ENCODE assay signal across 15 cellular contexts in genomic region chr3:15356186-15356585, GRCh38. TPM values are rescaled to one million over a fixed set of nuclear protein-coding genes. Genes with fewer than 3 reads are reported as not detected.
DNase-seq lines count a peak whose midpoint lies in the region; ATAC-seq, FAIRE-seq and TF ChIP-seq lines count a peak whose summit lies in the region.
"Had no signal": no experiment of that assay in that cellular context is flagged by ENCODE, and none has a peak within 500 bp of the region (broad histone marks: within the 10 kb centered on the region; RNA-seq: fewer than 3 reads in every experiment).

No MANE protein-coding gene starts in this region.

- no peak overlapping the region for H3K4me2 ChIP-seq in IMR-90 (ENCODE audit: low read depth, low read length)

- H2AK5ac ChIP-seq in IMR-90 (ENCODE audit: low read depth, low read length), result no peak overlapping the region

- no peak for ATAC-seq in IMR-90 (ENCODE audit: low read depth)
- ATAC-seq in central memory CD8-positive, alpha-beta T cell (replicated peaks; ENCODE audit: extremely low read depth, poor library complexity, severe bottlenecking), result no peak
- ATAC-seq in HG03439 (IDR thresholded peaks at IDR 0.05; ENCODE audit: unreplicated experiment), result no peak
- ATAC-seq: HepG2, left lobe of liver, Panc1 had no signal

- no peak overlapping the region for H3K27ac ChIP-seq in CD8-positive, alpha-beta memory T cell (ENCODE audit: low read depth, low read length)
- H3K27ac ChIP-seq in IMR-90 (ENCODE audit: insufficient read depth, low read length), result no peak overlapping the region

- H3K4me3 ChIP-seq in CD8-positive, alpha-beta memory T cell (ENCODE audit: low read length), result peak overlapping the region; percentile 37
- no peak overlapping the region for H3K4me3 ChIP-seq in IMR-90 (ENCODE audit: insufficient read depth, low read depth, low read length)
- H3K4me3 ChIP-seq: HAP-1 had no signal

- no peak for TF ChIP-seq CTCF in IMR-90 (conservative IDR thresholded peaks at IDR 0.05; ENCODE audit: low read depth, low read length)
- no peak for TF ChIP-seq CTCF in nephron progenitor cell (IDR thresholded peaks at IDR 0.05)

- no peak overlapping the region for H4K5ac ChIP-seq in IMR-90 (ENCODE audit: low read depth, low read length)

- H3K4me1 ChIP-seq in CD8-positive, alpha-beta memory T cell (ENCODE audit: insufficient read depth, low read length), result peaks cover 37% of the 10 kb centered on the region
- H3K4me1 ChIP-seq in IMR-90 (ENCODE audit: control insufficient read depth, insufficient read depth, low read length), result no peaks in the 10 kb centered on the region

- H4K91ac ChIP-seq in IMR-90 (ENCODE audit: insufficient read depth, low read depth, low read length), result no peak overlapping the region

- H3K14ac ChIP-seq in IMR-90 (replicated peaks; ENCODE audit: low read depth, low read length), result no peak overlapping the region

- H3K4ac ChIP-seq in IMR-90 (ENCODE audit: low read depth, low read length), result no peak overlapping the region

- no peak overlapping the region for H3K56ac ChIP-seq in IMR-90 (ENCODE audit: extremely low read depth, insufficient read depth, low read length)

- H3K36me3 Mint-ChIP-seq in CD8-positive, alpha-beta memory T cell, result peaks cover 0 to 4% (median 0%) of the 10 kb centered on the region in 3 donors
- no peaks in the 10 kb centered on the region for H3K36me3 Mint-ChIP-seq in central memory CD8-positive, alpha-beta T cell (ENCODE audit: insufficient read depth)
- no peaks in the 10 kb centered on the region for H3K36me3 Mint-ChIP-seq in nephron progenitor cell (ENCODE audit: low read depth)

- no peak for DNase-seq in CD8-positive, alpha-beta memory T cell
- peak; percentile 31 for DNase-seq in IMR-90
- no peak for DNase-seq in central memory CD8-positive, alpha-beta T cell (ENCODE audit: low spot score in 2 of 2)
- DNase-seq in nephron progenitor cell, result no peak
- DNase-seq in NCI-H510A treated with DMSO at 0.1 percent for 48 hours (lab: John Stamatoyannopoulos, UW), result no peak
- no peak for DNase-seq in HTR-8/SVneo (ENCODE audit: insufficient read length, low spot score)
- DNase-seq: NCI-H2029; stimulated activated CD4-positive, alpha-beta T cell treated with anti-CD3 and anti-CD28 coated beads, Interleukin-4, amount 100 ng/mL, for 24 hours had no signal

- 83% methylated on average over 2 of the region's 2 CpGs; no CpG with 5 or more reads in 1 of the 2 experiments for WGBS in IMR-90 (ENCODE audit: extremely low coverage in 2 of 2, insufficient read length in 1 of 2), 2 experiments

- H3K9me1 ChIP-seq in IMR-90 (ENCODE audit: insufficient read depth, low read length), result no peaks in the 10 kb centered on the region

- no peaks in the 10 kb centered on the region for H3K9me3 Mint-ChIP-seq in CD8-positive, alpha-beta memory T cell
- H3K9me3 Mint-ChIP-seq in central memory CD8-positive, alpha-beta T cell, result no peaks in the 10 kb centered on the region
- H3K9me3 Mint-ChIP-seq in nephron progenitor cell, result peaks cover 5% of the 10 kb centered on the region

- H4K20me1 ChIP-seq in IMR-90 (ENCODE audit: insufficient read depth, low read length), result no peaks in the 10 kb centered on the region

- in situ Hi-C loops in IMR-90 (cut with MboI; ENCODE audit: low sequenced_read_pairs), result no loop called here

- FAIRE-seq in HTR-8/SVneo (lab: Jason Lieb, UNC), result no peak
- FAIRE-seq: GM12891, HepG2, TTC549 had no signal

- CTCF ChIA-PET in CD8-positive, alpha-beta memory T cell (lab: Charles Lee), result interaction anchor here (1.6 to 2.2 kb wide), 3 partner anchors 23 to 88 kb away, joined by 6 to 11 read pairs (median 7); partner anchors contain the start of gene SH3BP5
- CTCF ChIA-PET in IMR-90 (lab: Yijun Ruan, JAX), result no interaction called here

- TF ChIP-seq RAD21 in IMR-90 (IDR thresholded peaks at IDR 0.05; ENCODE audit: low read length), result no peak

- H3K79me1 ChIP-seq in IMR-90 (ENCODE audit: low read depth in 1 of 2, low read length in 2 of 2), result no peaks in the 10 kb centered on the region

- no peak overlapping the region for H3K18ac ChIP-seq in IMR-90 (ENCODE audit: low read depth, low read length)

- dilution Hi-C loops in IMR-90 (cut with HindIII; ENCODE audit: low sequenced_read_pairs, unreplicated experiment), result no loop called here

- no peaks in the 10 kb centered on the region for H3K9me3 ChIP-seq in CD8-positive, alpha-beta memory T cell (ENCODE audit: low read length)
- peaks cover 4% of the 10 kb centered on the region; the same call in 1 of the 2 replicates for H3K9me3 ChIP-seq in IMR-90 (ENCODE audit: control insufficient read depth, insufficient read depth, low read length)

- H2BK5ac ChIP-seq in IMR-90 (ENCODE audit: low read depth, low read length, poor library complexity, severe bottlenecking), result no peak overlapping the region

- H3K4me1 Mint-ChIP-seq in CD8-positive, alpha-beta memory T cell, result peaks cover 22 to 46% (median 39%) of the 10 kb centered on the region in 3 donors
- H3K4me1 Mint-ChIP-seq in central memory CD8-positive, alpha-beta T cell, result peaks cover 17% of the 10 kb centered on the region
- H3K4me1 Mint-ChIP-seq in nephron progenitor cell, result peaks cover 19% of the 10 kb centered on the region

- H3K36me3 ChIP-seq in CD8-positive, alpha-beta memory T cell (ENCODE audit: insufficient read depth, low read length), result no peaks in the 10 kb centered on the region
- no peaks in the 10 kb centered on the region for H3K36me3 ChIP-seq in IMR-90 (ENCODE audit: control insufficient read depth, insufficient read depth, low read length)
- H3K36me3 ChIP-seq: HAP-1 had no signal

- peak overlapping the region; percentile 66 to 92 (median 81) for H3K27ac Mint-ChIP-seq in CD8-positive, alpha-beta memory T cell
- peak overlapping the region; percentile 82 for H3K27ac Mint-ChIP-seq in central memory CD8-positive, alpha-beta T cell (ENCODE audit: low read depth)
- H3K27ac Mint-ChIP-seq in nephron progenitor cell, result peak overlapping the region; percentile 76

- no peaks in the 10 kb centered on the region for H3K27me3 Mint-ChIP-seq in CD8-positive, alpha-beta memory T cell
- H3K27me3 Mint-ChIP-seq in central memory CD8-positive, alpha-beta T cell, result no peaks in the 10 kb centered on the region
- H3K27me3 Mint-ChIP-seq in nephron progenitor cell (ENCODE audit: low read depth, poor library complexity), result peaks cover 16% of the 10 kb centered on the region

- BruUV-seq in IMR-90 (replicated peaks; lab: Mats Ljungman, UMichigan), result no TSS peak

- no peak overlapping the region for H2BK120ac ChIP-seq in IMR-90 (ENCODE audit: low read depth, low read length)

- no peak overlapping the region for H3K9ac ChIP-seq in IMR-90 (ENCODE audit: low read depth, low read length)

- H3K23ac ChIP-seq in IMR-90 (ENCODE audit: low read depth, low read length), result no peak overlapping the region

- no peaks in the 10 kb centered on the region for H3K27me3 ChIP-seq in CD8-positive, alpha-beta memory T cell (ENCODE audit: insufficient read depth, low read length, poor library complexity, severe bottlenecking)
- peaks cover 3% of the 10 kb centered on the region; the same call in 1 of the 2 replicates for H3K27me3 ChIP-seq in IMR-90 (ENCODE audit: control insufficient read depth, insufficient read depth, low read length)

- intact Hi-C loops in IMR-90 (cut with micrococcal nuclease), result no loop called here

- no peak overlapping the region for H2AFZ ChIP-seq in IMR-90 (replicated peaks; ENCODE audit: low read length, poor library complexity)

- H4K8ac ChIP-seq in IMR-90 (ENCODE audit: low read depth in 2 of 2, low read length in 2 of 2), result no peak overlapping the region

- no peak for TF ChIP-seq POLR2A in IMR-90 (IDR thresholded peaks at IDR 0.05; ENCODE audit: low read depth, low read length)

- no peak overlapping the region for H2BK20ac ChIP-seq in IMR-90 (ENCODE audit: low read depth, low read length)

- H2AK9ac ChIP-seq in IMR-90 (replicated peaks; ENCODE audit: low read depth, low read length, poor library complexity), result no peak overlapping the region

- H3K4me3 Mint-ChIP-seq in CD8-positive, alpha-beta memory T cell, result peak overlapping the region; percentile 18 to 81 (median 60)
- H3K4me3 Mint-ChIP-seq in central memory CD8-positive, alpha-beta T cell, result peak overlapping the region; percentile 22
- no peak overlapping the region for H3K4me3 Mint-ChIP-seq in nephron progenitor cell

- H2BK15ac ChIP-seq in IMR-90 (ENCODE audit: low read depth, low read length), result no peak overlapping the region

- POLR2A ChIA-PET in CD8-positive, alpha-beta memory T cell (lab: Charles Lee), result interaction anchor here (0.7 kb wide), 1 partner anchor 11 kb away, joined by 3 read pairs; no protein-coding TSS in a partner anchor
- POLR2A ChIA-PET in IMR-90 (lab: Charles Lee; ENCODE audit: unreplicated experiment), result no interaction called here

TF ChIP-seq in IMR-90, 13 proteins besides CTCF, POLR2A, EP300 and RAD21:
- TF ChIP-seq RFX5 (IDR thresholded peaks at IDR 0.05; ENCODE audit: low read depth, low read length), result no peak
TF ChIP-seq in IMR-90: peak in this region for 0.

RNA-seq across cellular contexts. Expression of gene SH3BP5, which starts 23.8 kb away (rescaled TPM):
- total RNA-seq in CD8-positive, alpha-beta memory T cell, result 10 to 100 TPM; 14.2 to 15.5 TPM
- polyA plus RNA-seq in CD8-positive, alpha-beta memory T cell, result 84.3 TPM
- total RNA-seq in IMR-90 (2012; rRNA removed), result 14.0 and 14.2 TPM in 2 replicates
- 22.3 and 23.5 TPM in 2 replicates for polyA plus RNA-seq in IMR-90 (2012; rRNA removed)
- 20.8 and 23.4 TPM in 2 replicates for polyA plus RNA-seq in IMR-90 (2012; cell fraction: cytosol; rRNA removed)
- polyA plus RNA-seq in IMR-90 (2012; cell fraction: nucleus; rRNA removed; ENCODE audit: low replicate concordance), result 18.9 and 31.2 TPM in 2 replicates
